ENCODE assay signal across 8 cellular contexts in the genomic region with DNA sequence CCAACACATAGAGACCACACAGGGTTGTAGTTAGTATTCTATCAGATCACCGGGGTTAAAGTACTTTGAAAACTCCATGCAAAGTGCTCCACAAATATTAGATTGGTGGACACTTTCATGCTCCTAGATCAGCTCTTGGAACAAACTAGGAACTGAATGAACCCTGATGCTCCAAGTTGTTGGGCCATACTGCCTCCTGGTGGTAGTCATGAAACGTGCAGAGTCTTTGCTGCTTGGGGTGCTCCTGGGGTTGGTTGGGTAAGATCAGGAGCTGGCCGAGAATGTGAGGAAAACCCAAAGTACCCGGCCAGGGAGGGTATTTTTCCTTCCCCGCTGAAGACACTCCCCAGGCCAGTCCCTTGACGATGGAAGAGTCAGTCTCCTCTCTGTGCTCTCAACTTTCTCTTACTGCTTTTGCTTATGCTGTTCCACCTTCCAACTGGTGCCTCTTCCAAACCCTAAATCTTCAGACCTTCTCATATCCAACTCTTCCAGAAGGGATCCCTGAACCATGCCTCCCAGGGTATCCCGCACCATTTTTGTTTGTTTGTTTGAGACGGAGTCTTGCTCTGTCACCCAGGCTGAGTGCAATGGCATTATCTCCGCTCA. TPM values are rescaled to one million over a fixed set of nuclear protein-coding genes. Genes with fewer than 3 reads are reported as not detected.
DNase-seq lines count a peak whose midpoint lies in the region; ATAC-seq and TF ChIP-seq lines count a peak whose summit lies in the region.

No MANE protein-coding gene starts in this region.

- H3K27me3 ChIP-seq in lung (ENCODE audit: control insufficient read depth, insufficient read depth) = no peaks in the 10 kb centered on the region

- WGBS in lung, 2 donors = 32 to 33% methylated on average over 9 of the region's 9 CpGs

- ATAC-seq in GM18861 (IDR thresholded peaks at IDR 0.05; ENCODE audit: unreplicated experiment) (peak; percentile 51), lung (ENCODE audit: insufficient read depth, low FRiP score) (peak; percentile 69), GM21526 (IDR thresholded peaks at IDR 0.05; ENCODE audit: low FRiP score, unreplicated experiment) (no peak)

- no peak overlapping the region for H3K4me3 ChIP-seq in lung

- peaks cover 0 to 3% of the 10 kb centered on the region in 2 donors for H3K4me1 ChIP-seq in lung (ENCODE audit: control insufficient read depth in 2 of 2, insufficient read depth in 2 of 2, low read length in 2 of 2)

- peak; percentile 89 for DNase-seq in AG08396 (ENCODE audit: low spot score)
- peak; percentile 56 for DNase-seq in NCI-H69 (lab: John Stamatoyannopoulos, UW)
- DNase-seq in activated CD4-positive, alpha-beta T cell treated with anti-CD3 and anti-CD28 coated beads, Interleukin-2, amount 50 U/mL, for 48 hours = peak; percentile 64 to 75
- DNase-seq in ecto neural progenitor cell (ENCODE audit: low spot score) = peak; percentile 77
- peak; percentile 80 for DNase-seq in lung (ENCODE audit: low spot score)
- peak; percentile 6 for DNase-seq in stimulated activated CD8-positive, alpha-beta memory T cell treated with anti-CD3 and anti-CD28 coated beads, Interleukin-15, amount 100 ng/mL, for 24 hours (ENCODE audit: low read depth)

- no peaks in the 10 kb centered on the region for H3K9me3 ChIP-seq in lung (ENCODE audit: control insufficient read depth in 2 of 2, insufficient read depth in 1 of 2, low read length in 1 of 2)

- TF ChIP-seq CTCF in lung (IDR thresholded peaks at IDR 0.05; ENCODE audit: control extremely low read depth, extremely low read depth) = peak; percentile 83

- H3K36me3 ChIP-seq in lung (ENCODE audit: control insufficient read depth in 2 of 2, insufficient read depth in 2 of 2, low read length in 2 of 2) = no peaks in the 10 kb centered on the region

- no peak overlapping the region for H3K27ac ChIP-seq in lung (ENCODE audit: low read depth in 1 of 2, low read length in 1 of 2)

RNA-seq across cellular contexts. Expression of a gene that starts 0.9 kb away (rescaled TPM):
- total RNA-seq in lung = not detected
- polyA plus RNA-seq in lung = not detected

RNA-seq across cellular contexts. Expression of a gene that starts 32.2 kb away (rescaled TPM):
- under 1 TPM; 0.15 to 0.31 TPM for total RNA-seq in lung
- polyA plus RNA-seq in lung = under 1 TPM; 0.04 to 0.07 TPM

RNA-seq across cellular contexts. Expression of a gene that starts 51.7 kb away (rescaled TPM):
- total RNA-seq in lung = 100 to 1,000 TPM in 1 of 2 donors, 10 to 100 TPM in 1; 73.3 to 178 TPM
- 10 to 100 TPM; 32.1 to 55.7 TPM for polyA plus RNA-seq in lung

Comparison
In these comparisons a context has a peak if more than half of its experiments do, and no peak if none do; other contexts are left out.
1. DNase-seq: peak in every context shown above with its lines; median percentile 89 in AG08396; 80 in lung; 77 in ecto neural progenitor cell; 70 in activated CD4-positive, alpha-beta T cell treated with anti-CD3 and anti-CD28 coated beads, Interleukin-2, amount 50 U/mL, for 48 hours; 56 in NCI-H69; 6 in stimulated activated CD8-positive, alpha-beta memory T cell treated with anti-CD3 and anti-CD28 coated beads, Interleukin-15, amount 100 ng/mL, for 24 hours.